Comparison of ENCODE assay signal across 1 cellular context in the genomic region with DNA sequence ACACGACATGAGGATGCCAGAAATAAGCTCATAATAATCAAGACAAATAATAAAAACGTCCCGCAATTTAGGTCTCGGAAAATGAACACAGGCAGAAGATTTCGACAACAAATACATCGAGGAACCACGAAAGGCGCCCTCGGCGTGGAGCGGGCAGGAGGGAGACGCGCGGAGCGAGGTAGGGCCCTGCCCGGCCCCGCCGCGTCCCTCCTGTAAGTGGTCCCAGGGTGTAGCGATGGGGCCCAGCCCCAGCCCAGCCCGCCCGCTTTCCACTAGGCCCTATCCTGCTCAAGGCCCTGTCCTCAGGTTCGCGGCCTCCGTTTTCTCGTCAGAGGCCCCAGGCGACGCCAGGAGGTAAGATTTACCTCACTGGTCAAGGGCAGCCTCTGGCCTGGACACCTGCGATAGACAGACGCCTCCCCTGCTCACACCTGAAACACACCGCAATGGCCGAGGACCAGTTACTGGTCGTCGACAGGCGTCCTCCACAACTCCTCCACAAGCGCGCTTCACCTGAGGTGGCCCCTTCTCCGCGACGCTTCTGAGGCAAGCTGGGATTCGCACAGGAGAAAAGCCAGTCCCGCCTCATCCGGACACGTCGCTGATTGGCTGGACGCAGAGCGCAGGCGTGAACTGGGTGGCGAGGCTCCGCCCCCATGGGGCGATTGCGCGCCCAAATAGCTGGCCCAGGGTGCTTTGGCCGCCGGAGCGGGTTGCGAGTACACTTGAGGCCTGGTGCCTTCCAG.
TF ChIP-seq lines count a peak whose summit lies in the region.

SYCP3 (minus strand) TSS at position 543 of the 746 bp plus-strand sequence. CDS start 1,527 bp downstream, outside the sequence.

TF ChIP-seq in HepG2, 621 proteins besides CTCF, POLR2A, EP300 and RAD21 (continued from another document and continues in another):
- TF ChIP-seq PRDM15 (CRISPR knock-in tag; IDR thresholded peaks at IDR 0.05) = no peak
- peak; percentile 56 for TF ChIP-seq RBM22 (optimal IDR thresholded peaks at IDR 0.05; ENCODE audit: low read length)
- TF ChIP-seq BRF2 (CRISPR knock-in tag; IDR thresholded peaks at IDR 0.05) = no peak
- no peak for TF ChIP-seq CREB1 (IDR thresholded peaks at IDR 0.05)
- no peak for TF ChIP-seq CREB1 (CRISPR knock-in tag; IDR thresholded peaks at IDR 0.05)
- TF ChIP-seq, protein P1, sequence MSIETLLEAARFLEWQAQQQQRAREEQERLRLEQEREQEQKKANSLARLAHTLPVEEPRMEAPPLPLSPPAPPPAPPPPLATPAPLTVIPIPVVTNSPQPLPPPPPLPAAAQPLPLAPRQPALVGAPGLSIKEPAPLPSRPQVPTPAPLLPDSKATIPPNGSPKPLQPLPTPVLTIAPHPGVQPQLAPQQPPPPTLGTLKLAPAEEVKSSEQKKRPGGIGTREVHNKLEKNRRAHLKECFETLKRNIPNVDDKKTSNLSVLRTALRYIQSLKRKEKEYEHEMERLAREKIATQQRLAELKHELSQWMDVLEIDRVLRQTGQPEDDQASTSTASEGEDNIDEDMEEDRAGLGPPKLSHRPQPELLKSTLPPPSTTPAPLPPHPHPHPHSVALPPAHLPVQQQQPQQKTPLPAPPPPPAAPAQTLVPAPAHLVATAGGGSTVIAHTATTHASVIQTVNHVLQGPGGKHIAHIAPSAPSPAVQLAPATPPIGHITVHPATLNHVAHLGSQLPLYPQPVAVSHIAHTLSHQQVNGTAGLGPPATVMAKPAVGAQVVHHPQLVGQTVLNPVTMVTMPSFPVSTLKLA (IDR thresholded peaks at IDR 0.05) = no peak
- TF ChIP-seq ZNF556 (CRISPR knock-in tag; IDR thresholded peaks at IDR 0.05; ENCODE audit: borderline replicate concordance) = no peak
- TF ChIP-seq ZNF512 (CRISPR knock-in tag; IDR thresholded peaks at IDR 0.05) = no peak
- TF ChIP-seq, protein P2, sequence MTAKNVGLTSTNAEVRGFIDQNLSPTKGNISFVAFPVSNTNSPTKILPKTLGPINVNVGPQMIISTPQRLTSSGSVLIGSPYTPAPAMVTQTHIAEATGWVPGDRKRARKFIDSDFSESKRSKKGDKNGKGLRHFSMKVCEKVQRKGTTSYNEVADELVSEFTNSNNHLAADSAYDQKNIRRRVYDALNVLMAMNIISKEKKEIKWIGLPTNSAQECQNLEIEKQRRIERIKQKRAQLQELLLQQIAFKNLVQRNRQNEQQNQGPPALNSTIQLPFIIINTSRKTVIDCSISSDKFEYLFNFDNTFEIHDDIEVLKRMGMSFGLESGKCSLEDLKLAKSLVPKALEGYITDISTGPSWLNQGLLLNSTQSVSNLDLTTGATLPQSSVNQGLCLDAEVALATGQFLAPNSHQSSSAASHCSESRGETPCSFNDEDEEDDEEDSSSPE (CRISPR knock-in tag; IDR thresholded peaks at IDR 0.05) = no peak
- no peak for TF ChIP-seq KLF12 (CRISPR knock-in tag; IDR thresholded peaks at IDR 0.05; ENCODE audit: borderline replicate concordance)
- no peak for TF ChIP-seq ZNF224 (CRISPR knock-in tag; IDR thresholded peaks at IDR 0.05)
- TF ChIP-seq ZBTB38 (CRISPR knock-in tag; IDR thresholded peaks at IDR 0.05) = peak; percentile 52; the same call in 1 of the 2 replicates
- no peak for TF ChIP-seq PRDM10 (CRISPR knock-in tag; IDR thresholded peaks at IDR 0.05; ENCODE audit: low read depth)
- TF ChIP-seq, protein P3, sequence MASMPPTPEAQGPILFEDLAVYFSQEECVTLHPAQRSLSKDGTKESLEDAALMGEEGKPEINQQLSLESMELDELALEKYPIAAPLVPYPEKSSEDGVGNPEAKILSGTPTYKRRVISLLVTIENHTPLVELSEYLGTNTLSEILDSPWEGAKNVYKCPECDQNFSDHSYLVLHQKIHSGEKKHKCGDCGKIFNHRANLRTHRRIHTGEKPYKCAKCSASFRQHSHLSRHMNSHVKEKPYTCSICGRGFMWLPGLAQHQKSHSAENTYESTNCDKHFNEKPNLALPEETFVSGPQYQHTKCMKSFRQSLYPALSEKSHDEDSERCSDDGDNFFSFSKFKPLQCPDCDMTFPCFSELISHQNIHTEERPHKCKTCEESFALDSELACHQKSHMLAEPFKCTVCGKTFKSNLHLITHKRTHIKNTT (CRISPR knock-in tag; IDR thresholded peaks at IDR 0.05) = no peak
- TF ChIP-seq ZSCAN31 (CRISPR knock-in tag; IDR thresholded peaks at IDR 0.05; ENCODE audit: low read depth) = no peak
- TF ChIP-seq, protein P4, sequence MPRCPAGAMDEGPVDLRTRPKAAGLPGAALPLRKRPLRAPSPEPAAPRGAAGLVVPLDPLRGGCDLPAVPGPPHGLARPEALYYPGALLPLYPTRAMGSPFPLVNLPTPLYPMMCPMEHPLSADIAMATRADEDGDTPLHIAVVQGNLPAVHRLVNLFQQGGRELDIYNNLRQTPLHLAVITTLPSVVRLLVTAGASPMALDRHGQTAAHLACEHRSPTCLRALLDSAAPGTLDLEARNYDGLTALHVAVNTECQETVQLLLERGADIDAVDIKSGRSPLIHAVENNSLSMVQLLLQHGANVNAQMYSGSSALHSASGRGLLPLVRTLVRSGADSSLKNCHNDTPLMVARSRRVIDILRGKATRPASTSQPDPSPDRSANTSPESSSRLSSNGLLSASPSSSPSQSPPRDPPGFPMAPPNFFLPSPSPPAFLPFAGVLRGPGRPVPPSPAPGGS (CRISPR knock-in tag; IDR thresholded peaks at IDR 0.05) = no peak
- peak; percentile 38; the same call in 1 of the 2 replicates for TF ChIP-seq POLR2G (IDR thresholded peaks at IDR 0.05; ENCODE audit: low read depth, low read length)
- no peak for TF ChIP-seq PAX8 (CRISPR knock-in tag; IDR thresholded peaks at IDR 0.05; ENCODE audit: borderline replicate concordance)
- 0 out of 2 replicates have a peak, but pooled peaks have one; percentile 16 for TF ChIP-seq KDM2A (CRISPR knock-in tag; IDR thresholded peaks at IDR 0.05; ENCODE audit: borderline replicate concordance, low read depth)
- TF ChIP-seq DRAP1 (CRISPR knock-in tag; IDR thresholded peaks at IDR 0.05) = no peak
- TF ChIP-seq ZNF496 (CRISPR knock-in tag; IDR thresholded peaks at IDR 0.05; ENCODE audit: insufficient replicate concordance) = no peak
- TF ChIP-seq AGO2 (optimal IDR thresholded peaks at IDR 0.05; ENCODE audit: low read depth, low read length) = peak; percentile 91
- no peak for TF ChIP-seq NFE2L2 (IDR thresholded peaks at IDR 0.05; ENCODE audit: low read length)
- TF ChIP-seq PHF8 (CRISPR knock-in tag; IDR thresholded peaks at IDR 0.05) = no peak
- TF ChIP-seq FOSL1 (CRISPR knock-in tag; IDR thresholded peaks at IDR 0.05; ENCODE audit: borderline replicate concordance) = no peak
- TF ChIP-seq GLMP (CRISPR knock-in tag; IDR thresholded peaks at IDR 0.05; ENCODE audit: borderline replicate concordance) = no peak
- no peak for TF ChIP-seq NFE2 (CRISPR knock-in tag; IDR thresholded peaks at IDR 0.05)
- TF ChIP-seq, protein P5, sequence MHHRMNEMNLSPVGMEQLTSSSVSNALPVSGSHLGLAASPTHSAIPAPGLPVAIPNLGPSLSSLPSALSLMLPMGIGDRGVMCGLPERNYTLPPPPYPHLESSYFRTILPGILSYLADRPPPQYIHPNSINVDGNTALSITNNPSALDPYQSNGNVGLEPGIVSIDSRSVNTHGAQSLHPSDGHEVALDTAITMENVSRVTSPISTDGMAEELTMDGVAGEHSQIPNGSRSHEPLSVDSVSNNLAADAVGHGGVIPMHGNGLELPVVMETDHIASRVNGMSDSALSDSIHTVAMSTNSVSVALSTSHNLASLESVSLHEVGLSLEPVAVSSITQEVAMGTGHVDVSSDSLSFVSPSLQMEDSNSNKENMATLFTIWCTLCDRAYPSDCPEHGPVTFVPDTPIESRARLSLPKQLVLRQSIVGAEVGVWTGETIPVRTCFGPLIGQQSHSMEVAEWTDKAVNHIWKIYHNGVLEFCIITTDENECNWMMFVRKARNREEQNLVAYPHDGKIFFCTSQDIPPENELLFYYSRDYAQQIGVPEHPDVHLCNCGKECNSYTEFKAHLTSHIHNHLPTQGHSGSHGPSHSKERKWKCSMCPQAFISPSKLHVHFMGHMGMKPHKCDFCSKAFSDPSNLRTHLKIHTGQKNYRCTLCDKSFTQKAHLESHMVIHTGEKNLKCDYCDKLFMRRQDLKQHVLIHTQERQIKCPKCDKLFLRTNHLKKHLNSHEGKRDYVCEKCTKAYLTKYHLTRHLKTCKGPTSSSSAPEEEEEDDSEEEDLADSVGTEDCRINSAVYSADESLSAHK (CRISPR knock-in tag; IDR thresholded peaks at IDR 0.05; ENCODE audit: borderline replicate concordance) = no peak
- TF ChIP-seq MAFG (CRISPR knock-in tag; IDR thresholded peaks at IDR 0.05) = no peak
